ENCODE assay signal across 8 cellular contexts in genomic region chr6:88964509-88964908, GRCh38. TPM values are rescaled to one million over a fixed set of nuclear protein-coding genes. Genes with fewer than 3 reads are reported as not detected.
DNase-seq lines count a peak whose midpoint lies in the region; ATAC-seq and TF ChIP-seq lines count a peak whose summit lies in the region.

No MANE protein-coding gene starts in this region.

- no peak for ATAC-seq in activated T-cell treated with anti-CD3 and anti-CD28 coated beads, Interleukin-2, amount 50 U/mL, for 72 hours (replicated peaks in 1 of 2)
- ATAC-seq in thoracic aorta (ENCODE audit: insufficient number of reproducible peaks, low FRiP score, low read depth) (no peak), GM21737 (IDR thresholded peaks at IDR 0.05; ENCODE audit: unreplicated experiment) (no peak)

- H3K27ac Mint-ChIP-seq in activated T-cell treated with anti-CD3 and anti-CD28 coated beads, Interleukin-2, amount 50 U/mL, for 72 hours = peak overlapping the region; percentile 55
- H3K27ac Mint-ChIP-seq in activated T-helper 1 cell treated with anti-CD3 and anti-CD28 coated beads, Interleukin-12 subunit alpha, Interleukin-12 subunit beta, Interleukin-2, Interleukin-4 antibody, amounts not matched to agents 30 ng/mL and 10 ng/mL and 1 ng/mL, durations not matched to agents 14 hours and 24 hours and 36 hours = no peak overlapping the region

- H3K27me3 ChIP-seq in kidney epithelial cell (ENCODE audit: control insufficient read depth, insufficient read depth, low read length) (no peaks in the 10 kb centered on the region), thoracic aorta (replicated peaks; ENCODE audit: insufficient read depth) (no peaks in the 10 kb centered on the region)

- peaks cover 0 to 3% of the 10 kb centered on the region in 2 donors for H3K36me3 Mint-ChIP-seq in activated T-cell treated with anti-CD3 and anti-CD28 coated beads, Interleukin-2, amount 50 U/mL, for 72 hours (ENCODE audit: insufficient read depth in 2 of 2)
- peaks cover 3% of the 10 kb centered on the region for H3K36me3 Mint-ChIP-seq in activated T-helper 1 cell treated with anti-CD3 and anti-CD28 coated beads, Interleukin-12 subunit alpha, Interleukin-12 subunit beta, Interleukin-2, Interleukin-4 antibody, amounts not matched to agents 30 ng/mL and 10 ng/mL and 1 ng/mL, durations not matched to agents 14 hours and 24 hours and 36 hours (ENCODE audit: low read depth)

- peaks cover 8 to 16% of the 10 kb centered on the region in 2 donors for H3K4me1 ChIP-seq in thoracic aorta (ENCODE audit: control insufficient read depth in 1 of 2, low read depth in 2 of 2)

- H3K4me3 Mint-ChIP-seq in activated T-cell treated with anti-CD3 and anti-CD28 coated beads, Interleukin-2, amount 50 U/mL, for 72 hours = peak overlapping the region; percentile 97
- peak overlapping the region; percentile 98 for H3K4me3 Mint-ChIP-seq in activated T-helper 1 cell treated with anti-CD3 and anti-CD28 coated beads, Interleukin-12 subunit alpha, Interleukin-12 subunit beta, Interleukin-2, Interleukin-4 antibody, amounts not matched to agents 30 ng/mL and 10 ng/mL and 1 ng/mL, durations not matched to agents 14 hours and 24 hours and 36 hours

- H3K27ac ChIP-seq in thoracic aorta = peak overlapping the region in 1 of 2 donors; percentile 83

- peak overlapping the region; percentile 59 for H3K4me3 ChIP-seq in kidney epithelial cell (ENCODE audit: low read depth, low read length)
- peak overlapping the region; percentile 82 for H3K4me3 ChIP-seq in thoracic aorta

- intact Hi-C loops in activated T-helper 1 cell treated with anti-CD3 and anti-CD28 coated beads, Interleukin-12 subunit alpha, Interleukin-12 subunit beta, Interleukin-2, Interleukin-4 antibody, amounts not matched to agents 30 ng/mL and 10 ng/mL and 1 ng/mL, durations not matched to agents 14 hours and 24 hours and 36 hours (cut with micrococcal nuclease) = loop anchor here (5.0 kb wide), 4 partner anchors 633 to 1812 kb away; partner anchors contain the start of genes CFAP206 and SLC35A1

- peaks cover 33% of the 10 kb centered on the region for H3K4me1 Mint-ChIP-seq in activated T-cell treated with anti-CD3 and anti-CD28 coated beads, Interleukin-2, amount 50 U/mL, for 72 hours (ENCODE audit: low read depth)
- H3K4me1 Mint-ChIP-seq in activated T-helper 1 cell treated with anti-CD3 and anti-CD28 coated beads, Interleukin-12 subunit alpha, Interleukin-12 subunit beta, Interleukin-2, Interleukin-4 antibody, amounts not matched to agents 30 ng/mL and 10 ng/mL and 1 ng/mL, durations not matched to agents 14 hours and 24 hours and 36 hours (ENCODE audit: low read depth) = peaks cover 31% of the 10 kb centered on the region

- H3K9me3 ChIP-seq in thoracic aorta = no peaks in the 10 kb centered on the region

- no peaks in the 10 kb centered on the region for H3K27me3 Mint-ChIP-seq in activated T-cell treated with anti-CD3 and anti-CD28 coated beads, Interleukin-2, amount 50 U/mL, for 72 hours (ENCODE audit: low read depth)
- H3K27me3 Mint-ChIP-seq in activated T-helper 1 cell treated with anti-CD3 and anti-CD28 coated beads, Interleukin-12 subunit alpha, Interleukin-12 subunit beta, Interleukin-2, Interleukin-4 antibody, amounts not matched to agents 30 ng/mL and 10 ng/mL and 1 ng/mL, durations not matched to agents 14 hours and 24 hours and 36 hours (ENCODE audit: insufficient read depth) = peaks cover 10% of the 10 kb centered on the region

- DNase-seq in activated T-cell treated with anti-CD3 and anti-CD28 coated beads, Interleukin-2, amount 50 U/mL, for 72 hours = no peak
- no peak for DNase-seq in activated T-cell treated with anti-CD3 and anti-CD28 coated beads, Interleukin-2, amount 50 U/mL, for 48 hours
- DNase-seq in activated T-helper 1 cell treated with anti-CD3 and anti-CD28 coated beads, Interleukin-12 subunit alpha, Interleukin-12 subunit beta, Interleukin-2, Interleukin-4 antibody, amounts not matched to agents 30 ng/mL and 10 ng/mL and 1 ng/mL, durations not matched to agents 14 hours and 24 hours and 36 hours (ENCODE audit: low spot score) = no peak
- DNase-seq in kidney epithelial cell (ENCODE audit: low read depth) = no peak
- no peak for DNase-seq in thoracic aorta (ENCODE audit: low spot score)
- no peak for DNase-seq in MV-4-11 (lab: John Stamatoyannopoulos, UW)
- no peak for DNase-seq in DMS53 (lab: John Stamatoyannopoulos, UW)

- H3K9me3 Mint-ChIP-seq in activated T-cell treated with anti-CD3 and anti-CD28 coated beads, Interleukin-2, amount 50 U/mL, for 72 hours = no peaks in the 10 kb centered on the region
- no peaks in the 10 kb centered on the region for H3K9me3 Mint-ChIP-seq in activated T-helper 1 cell treated with anti-CD3 and anti-CD28 coated beads, Interleukin-12 subunit alpha, Interleukin-12 subunit beta, Interleukin-2, Interleukin-4 antibody, amounts not matched to agents 30 ng/mL and 10 ng/mL and 1 ng/mL, durations not matched to agents 14 hours and 24 hours and 36 hours

- H3K36me3 ChIP-seq in kidney epithelial cell (ENCODE audit: control insufficient read depth, insufficient read depth, low read length) = no peaks in the 10 kb centered on the region
- no peaks in the 10 kb centered on the region for H3K36me3 ChIP-seq in thoracic aorta

- TF ChIP-seq CTCF in kidney epithelial cell (IDR thresholded peaks at IDR 0.05; ENCODE audit: insufficient read depth, low read length, poor library complexity, severe bottlenecking) = no peak
- TF ChIP-seq CTCF in thoracic aorta (IDR thresholded peaks at IDR 0.05) = no peak

RNA-seq across cellular contexts. Expression of gene RNGTT, which starts 1.1 kb away (rescaled TPM):
- total RNA-seq in activated T-cell treated with anti-CD3 and anti-CD28 coated beads, Interleukin-2, amount 50 U/mL, for 72 hours = 10 to 100 TPM; 18.1 to 18.2 TPM
- 21.6 and 25.3 TPM in 2 replicates for total RNA-seq in activated T-helper 1 cell treated with anti-CD3 and anti-CD28 coated beads, Interleukin-12 subunit alpha, Interleukin-12 subunit beta, Interleukin-2, Interleukin-4 antibody, amounts not matched to agents 30 ng/mL and 10 ng/mL and 1 ng/mL, durations not matched to agents 14 hours and 24 hours and 36 hours
- total RNA-seq in kidney epithelial cell (14.4 and 17.6 TPM in 2 replicates), thoracic aorta (10 to 100 TPM; 13.5 to 20.5 TPM)
